Comparison of ENCODE assay signal across 1 cellular context in genomic region chr1:157773723-157774350, GRCh38.
TF ChIP-seq lines count a peak whose summit lies in the region.

No MANE protein-coding gene starts in this region.

TF ChIP-seq in GM12878, 131 proteins besides CTCF, POLR2A, EP300 and RAD21 (continued from another document):
- TF ChIP-seq E4F1 (IDR thresholded peaks at IDR 0.05; ENCODE audit: borderline replicate concordance, partially characterized antibody) (no peak), FOS (IDR thresholded peaks at IDR 0.05; ENCODE audit: borderline replicate concordance, extremely low read depth, insufficient read length) (no peak), EED (IDR thresholded peaks at IDR 0.05; ENCODE audit: low read depth) (peak; percentile 10; the same call in 1 of the 2 replicates), SMAD5 (IDR thresholded peaks at IDR 0.05; ENCODE audit: low read depth) (no peak), STAT3 (IDR thresholded peaks at IDR 0.05; ENCODE audit: low read depth, low read length) (no peak), NR2C2 (IDR thresholded peaks at IDR 0.05; ENCODE audit: borderline replicate concordance, control insufficient read depth, insufficient read length, low read depth) (no peak), SMARCA5 (IDR thresholded peaks at IDR 0.05) (no peak), MEF2A (IDR thresholded peaks at IDR 0.05; ENCODE audit: insufficient read depth, low read depth, low read length) (no peak), TBL1XR1 (IDR thresholded peaks at IDR 0.05; ENCODE audit: low read depth, low read length) (no peak), GATAD2B (conservative IDR thresholded peaks at IDR 0.05; ENCODE audit: low read depth) (no peak), SPI1 (IDR thresholded peaks at IDR 0.05; ENCODE audit: borderline replicate concordance, insufficient read depth, low read depth, low read length) (peak; percentile 89), ZSCAN29 (IDR thresholded peaks at IDR 0.05) (no peak), SMC3 (IDR thresholded peaks at IDR 0.05; ENCODE audit: borderline replicate concordance, low read length) (peak; percentile 38; the same call in 1 of the 2 replicates), HDAC6 (IDR thresholded peaks at IDR 0.05; ENCODE audit: unreplicated experiment) (no peak), YBX1 (IDR thresholded peaks at IDR 0.05) (no peak), NR2F1 (conservative IDR thresholded peaks at IDR 0.05) (no peak), BACH1 (IDR thresholded peaks at IDR 0.05; ENCODE audit: borderline replicate concordance) (no peak), BHLHE40 (IDR thresholded peaks at IDR 0.05; ENCODE audit: borderline replicate concordance in 1 of 2, low read depth in 2 of 2, low read length in 1 of 2) (no peak), RB1 (IDR thresholded peaks at IDR 0.05; ENCODE audit: borderline replicate concordance) (no peak; the same call in 1 of the 2 replicates), ZNF384 (IDR thresholded peaks at IDR 0.05; ENCODE audit: borderline replicate concordance, low read depth, low read length) (no peak), SUZ12 (IDR thresholded peaks at IDR 0.05; ENCODE audit: unreplicated experiment) (no peak), SUPT20H (IDR thresholded peaks at IDR 0.05; ENCODE audit: borderline replicate concordance, control insufficient read depth, low read depth, low read length) (no peak), NBN (IDR thresholded peaks at IDR 0.05) (peak; percentile 74), SIN3A (IDR thresholded peaks at IDR 0.05; ENCODE audit: low read depth, low read length) (no peak), RFX5 (IDR thresholded peaks at IDR 0.05; ENCODE audit: low read depth, low read length) (no peak), SMAD1 (IDR thresholded peaks at IDR 0.05; ENCODE audit: low read depth, partially characterized antibody) (no peak)
- TF ChIP-seq, protein P1, sequence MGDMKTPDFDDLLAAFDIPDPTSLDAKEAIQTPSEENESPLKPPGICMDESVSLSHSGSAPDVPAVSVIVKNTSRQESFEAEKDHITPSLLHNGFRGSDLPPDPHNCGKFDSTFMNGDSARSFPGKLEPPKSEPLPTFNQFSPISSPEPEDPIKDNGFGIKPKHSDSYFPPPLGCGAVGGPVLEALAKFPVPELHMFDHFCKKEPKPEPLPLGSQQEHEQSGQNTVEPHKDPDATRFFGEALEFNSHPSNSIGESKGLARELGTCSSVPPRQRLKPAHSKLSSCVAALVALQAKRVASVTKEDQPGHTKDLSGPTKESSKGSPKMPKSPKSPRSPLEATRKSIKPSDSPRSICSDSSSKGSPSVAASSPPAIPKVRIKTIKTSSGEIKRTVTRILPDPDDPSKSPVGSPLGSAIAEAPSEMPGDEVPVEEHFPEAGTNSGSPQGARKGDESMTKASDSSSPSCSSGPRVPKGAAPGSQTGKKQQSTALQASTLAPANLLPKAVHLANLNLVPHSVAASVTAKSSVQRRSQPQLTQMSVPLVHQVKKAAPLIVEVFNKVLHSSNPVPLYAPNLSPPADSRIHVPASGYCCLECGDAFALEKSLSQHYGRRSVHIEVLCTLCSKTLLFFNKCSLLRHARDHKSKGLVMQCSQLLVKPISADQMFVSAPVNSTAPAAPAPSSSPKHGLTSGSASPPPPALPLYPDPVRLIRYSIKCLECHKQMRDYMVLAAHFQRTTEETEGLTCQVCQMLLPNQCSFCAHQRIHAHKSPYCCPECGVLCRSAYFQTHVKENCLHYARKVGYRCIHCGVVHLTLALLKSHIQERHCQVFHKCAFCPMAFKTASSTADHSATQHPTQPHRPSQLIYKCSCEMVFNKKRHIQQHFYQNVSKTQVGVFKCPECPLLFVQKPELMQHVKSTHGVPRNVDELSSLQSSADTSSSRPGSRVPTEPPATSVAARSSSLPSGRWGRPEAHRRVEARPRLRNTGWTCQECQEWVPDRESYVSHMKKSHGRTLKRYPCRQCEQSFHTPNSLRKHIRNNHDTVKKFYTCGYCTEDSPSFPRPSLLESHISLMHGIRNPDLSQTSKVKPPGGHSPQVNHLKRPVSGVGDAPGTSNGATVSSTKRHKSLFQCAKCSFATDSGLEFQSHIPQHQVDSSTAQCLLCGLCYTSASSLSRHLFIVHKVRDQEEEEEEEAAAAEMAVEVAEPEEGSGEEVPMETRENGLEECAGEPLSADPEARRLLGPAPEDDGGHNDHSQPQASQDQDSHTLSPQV (IDR thresholded peaks at IDR 0.05): no peak
- TF ChIP-seq, protein P2, sequence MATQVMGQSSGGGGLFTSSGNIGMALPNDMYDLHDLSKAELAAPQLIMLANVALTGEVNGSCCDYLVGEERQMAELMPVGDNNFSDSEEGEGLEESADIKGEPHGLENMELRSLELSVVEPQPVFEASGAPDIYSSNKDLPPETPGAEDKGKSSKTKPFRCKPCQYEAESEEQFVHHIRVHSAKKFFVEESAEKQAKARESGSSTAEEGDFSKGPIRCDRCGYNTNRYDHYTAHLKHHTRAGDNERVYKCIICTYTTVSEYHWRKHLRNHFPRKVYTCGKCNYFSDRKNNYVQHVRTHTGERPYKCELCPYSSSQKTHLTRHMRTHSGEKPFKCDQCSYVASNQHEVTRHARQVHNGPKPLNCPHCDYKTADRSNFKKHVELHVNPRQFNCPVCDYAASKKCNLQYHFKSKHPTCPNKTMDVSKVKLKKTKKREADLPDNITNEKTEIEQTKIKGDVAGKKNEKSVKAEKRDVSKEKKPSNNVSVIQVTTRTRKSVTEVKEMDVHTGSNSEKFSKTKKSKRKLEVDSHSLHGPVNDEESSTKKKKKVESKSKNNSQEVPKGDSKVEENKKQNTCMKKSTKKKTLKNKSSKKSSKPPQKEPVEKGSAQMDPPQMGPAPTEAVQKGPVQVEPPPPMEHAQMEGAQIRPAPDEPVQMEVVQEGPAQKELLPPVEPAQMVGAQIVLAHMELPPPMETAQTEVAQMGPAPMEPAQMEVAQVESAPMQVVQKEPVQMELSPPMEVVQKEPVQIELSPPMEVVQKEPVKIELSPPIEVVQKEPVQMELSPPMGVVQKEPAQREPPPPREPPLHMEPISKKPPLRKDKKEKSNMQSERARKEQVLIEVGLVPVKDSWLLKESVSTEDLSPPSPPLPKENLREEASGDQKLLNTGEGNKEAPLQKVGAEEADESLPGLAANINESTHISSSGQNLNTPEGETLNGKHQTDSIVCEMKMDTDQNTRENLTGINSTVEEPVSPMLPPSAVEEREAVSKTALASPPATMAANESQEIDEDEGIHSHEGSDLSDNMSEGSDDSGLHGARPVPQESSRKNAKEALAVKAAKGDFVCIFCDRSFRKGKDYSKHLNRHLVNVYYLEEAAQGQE (IDR thresholded peaks at IDR 0.05; ENCODE audit: low read depth, low read length): no peak
